ENCODE assay signal across 8 cellular contexts in genomic region chr6:165135889-165136288, GRCh38.
"Had no signal": no experiment of that assay in that cellular context is flagged by ENCODE, and none has a peak within 500 bp of the region (broad histone marks: within the 10 kb centered on the region; RNA-seq: fewer than 3 reads in every experiment).

No MANE protein-coding gene starts in this region.

- DNase-seq: IMR-90, KBM-7, KG1 had no signal

- H3K27ac ChIP-seq: HL-60, KMS-11 had no signal

- H3K4me2 ChIP-seq: KMS-11 had no signal

- H3K9ac ChIP-seq: KMS-11 had no signal

- H3K4me3 ChIP-seq: K562 had no signal

- H3K27me3 Mint-ChIP-seq: IgD-negative memory B cell had no signal

- H3K27ac Mint-ChIP-seq: IgD-negative memory B cell had no signal

- H3K36me3 Mint-ChIP-seq: IgD-negative memory B cell had no signal

- FAIRE-seq: HTR-8/SVneo, K562 had no signal

- H3K4me3 Mint-ChIP-seq: IgD-negative memory B cell had no signal

- ATAC-seq: K562 had no signal
